Comparison of ENCODE assay signal across 22 cellular contexts in the genomic region with DNA sequence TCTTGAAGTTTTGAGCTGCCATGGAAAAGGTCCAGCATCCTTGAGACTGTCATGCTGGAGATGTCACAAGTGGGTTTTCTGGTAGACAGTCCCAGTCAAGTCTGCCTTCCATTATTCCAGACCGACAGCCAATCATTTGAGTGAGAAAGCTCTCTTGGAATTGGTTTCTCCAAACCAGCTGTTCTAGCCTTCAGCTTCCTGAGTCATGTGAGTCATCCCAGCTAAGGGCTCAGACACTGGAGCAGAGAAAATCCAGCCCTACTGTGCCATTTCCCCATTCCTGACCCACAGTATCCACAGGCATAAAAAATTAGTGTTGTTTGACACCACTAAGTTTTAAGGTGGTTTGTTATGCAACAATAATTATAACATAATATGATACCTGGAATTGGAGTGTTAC.
"Had no signal": no experiment of that assay in that cellular context is flagged by ENCODE, and none has a peak within 500 bp of the region (broad histone marks: within the 10 kb centered on the region; RNA-seq: fewer than 3 reads in every experiment).

No MANE protein-coding gene starts in this region.

- DNase-seq: activated CD4-positive, CD25-positive, alpha-beta regulatory T cell treated with anti-CD3 and anti-CD28 coated beads, Interleukin-2, amount 50 U/mL, for 72 hours; activated CD8-positive, alpha-beta memory T cell treated with anti-CD3 and anti-CD28 coated beads for 24 hours; activated CD8-positive, alpha-beta memory T cell treated with anti-CD3 and anti-CD28 coated beads, Interleukin-2, amount 50 U/mL, for 48 hours; activated effector memory CD4-positive, alpha-beta T cell treated with Interleukin-2 at 50 U/mL for 16 hours; activated naive CD4-positive, alpha-beta T cell treated with anti-CD3 and anti-CD28 coated beads, Interleukin-2, amount 10 ng/mL, durations not matched to agents 7 days and 5 days; activated naive CD8-positive, alpha-beta T cell treated with anti-CD3 and anti-CD28 coated beads, Interleukin-2, amount 50 U/mL, for 24 hours; activated T-cell treated with anti-CD3 and anti-CD28 coated beads, Interleukin-2, amount 50 U/mL, for 48 hours; anterior cingulate cortex; erythroblast; left cardiac atrium; lower lobe of right lung; midbrain; psoas muscle; right cardiac atrium; stimulated activated naive CD8-positive, alpha-beta T cell treated with anti-CD3 and anti-CD28 coated beads, Interleukin-15, amount 100 ng/mL, for 72 hours; T-helper 2 cell; transverse colon had no signal

- H3K4me2 ChIP-seq: neural progenitor cell had no signal

- H3K4me1 ChIP-seq: lower lobe of right lung, neural progenitor cell, psoas muscle, suprapubic skin had no signal

- H2AFZ ChIP-seq: neural progenitor cell had no signal

- H3K4me3 ChIP-seq: coronary artery, lower lobe of right lung, neural progenitor cell, psoas muscle, skin epidermis, suprapubic skin, transverse colon had no signal

- H3K36me3 ChIP-seq: lower lobe of right lung, neural progenitor cell, suprapubic skin, transverse colon had no signal

- H3K4me3 Mint-ChIP-seq: activated naive CD4-positive, alpha-beta T cell treated with anti-CD3 and anti-CD28 coated beads, Interleukin-2, amount 10 ng/mL, durations not matched to agents 7 days and 5 days; activated naive CD8-positive, alpha-beta T cell treated with anti-CD3 and anti-CD28 coated beads, Interleukin-2, amount 50 U/mL, for 24 hours; neural progenitor cell; stimulated activated naive CD8-positive, alpha-beta T cell treated with anti-CD3 and anti-CD28 coated beads, Interleukin-15, amount 100 ng/mL, for 72 hours had no signal

- H3K9me3 ChIP-seq: lower lobe of right lung, psoas muscle, suprapubic skin, transverse colon had no signal

- H3K27ac Mint-ChIP-seq: activated naive CD4-positive, alpha-beta T cell treated with anti-CD3 and anti-CD28 coated beads, Interleukin-2, amount 10 ng/mL, durations not matched to agents 7 days and 5 days; activated naive CD8-positive, alpha-beta T cell treated with anti-CD3 and anti-CD28 coated beads, Interleukin-2, amount 50 U/mL, for 24 hours; neural progenitor cell; stimulated activated naive CD8-positive, alpha-beta T cell treated with anti-CD3 and anti-CD28 coated beads, Interleukin-15, amount 100 ng/mL, for 72 hours had no signal

- H3K27me3 ChIP-seq: neural progenitor cell, suprapubic skin, transverse colon had no signal

- H3K4me1 Mint-ChIP-seq: activated naive CD4-positive, alpha-beta T cell treated with anti-CD3 and anti-CD28 coated beads, Interleukin-2, amount 10 ng/mL, durations not matched to agents 7 days and 5 days; activated naive CD8-positive, alpha-beta T cell treated with anti-CD3 and anti-CD28 coated beads, Interleukin-2, amount 50 U/mL, for 24 hours; stimulated activated naive CD8-positive, alpha-beta T cell treated with anti-CD3 and anti-CD28 coated beads, Interleukin-15, amount 100 ng/mL, for 72 hours had no signal

- H3K27ac ChIP-seq: coronary artery, lower lobe of right lung, neural progenitor cell, psoas muscle, suprapubic skin, transverse colon, VCaP had no signal

- H3K9me3 Mint-ChIP-seq: activated naive CD4-positive, alpha-beta T cell treated with anti-CD3 and anti-CD28 coated beads, Interleukin-2, amount 10 ng/mL, durations not matched to agents 7 days and 5 days; activated naive CD8-positive, alpha-beta T cell treated with anti-CD3 and anti-CD28 coated beads, Interleukin-2, amount 50 U/mL, for 24 hours; neural progenitor cell; stimulated activated naive CD8-positive, alpha-beta T cell treated with anti-CD3 and anti-CD28 coated beads, Interleukin-15, amount 100 ng/mL, for 72 hours had no signal

- ATAC-seq: activated naive CD8-positive, alpha-beta T cell treated with anti-CD3 and anti-CD28 coated beads, Interleukin-2, amount 50 U/mL, for 24 hours; left cardiac atrium; psoas muscle; right cardiac atrium; stimulated activated naive CD8-positive, alpha-beta T cell treated with anti-CD3 and anti-CD28 coated beads, Interleukin-15, amount 100 ng/mL, for 72 hours had no signal

- H3K36me3 Mint-ChIP-seq: activated naive CD4-positive, alpha-beta T cell treated with anti-CD3 and anti-CD28 coated beads, Interleukin-2, amount 10 ng/mL, durations not matched to agents 7 days and 5 days; neural progenitor cell had no signal
